21 cellular contexts compared by ENCODE assay signal in the genomic region with DNA sequence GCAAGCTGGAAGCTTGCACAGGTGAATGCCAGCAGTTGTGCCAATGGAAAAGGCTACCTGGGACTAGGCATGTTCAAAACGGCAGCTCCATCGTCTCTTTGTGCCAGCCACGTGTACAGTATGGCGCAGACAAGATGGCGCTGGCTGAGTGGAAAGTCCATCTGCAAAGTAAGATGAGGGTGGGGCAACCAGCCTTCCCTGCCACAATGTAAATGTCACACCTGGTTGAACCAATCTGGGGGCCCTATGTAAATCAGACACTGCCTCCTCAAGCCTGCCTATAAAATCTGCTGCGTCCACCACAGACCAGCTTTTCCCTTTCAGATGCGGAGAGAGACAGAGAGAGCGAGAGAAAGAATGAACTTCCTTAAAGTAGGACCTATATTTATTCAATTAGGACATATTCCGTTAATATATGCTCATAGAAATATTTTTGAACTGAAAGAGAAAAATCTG. TPM values are rescaled to one million over a fixed set of nuclear protein-coding genes. Genes with fewer than 3 reads are reported as not detected.
"Had no signal": no experiment of that assay in that cellular context is flagged by ENCODE, and none has a peak within 500 bp of the region (broad histone marks: within the 10 kb centered on the region; RNA-seq: fewer than 3 reads in every experiment).

No MANE protein-coding gene starts in this region.

- H3K4me3 Mint-ChIP-seq: activated CD4-positive, alpha-beta T cell treated with anti-CD3 and anti-CD28 coated beads for 36 hours; activated naive CD8-positive, alpha-beta T cell; activated T-helper 1 cell treated with anti-CD3 and anti-CD28 coated beads, Interleukin-12 subunit alpha, Interleukin-12 subunit beta, Interleukin-2, Interleukin-4 antibody, amounts not matched to agents 30 ng/mL and 10 ng/mL and 1 ng/mL, durations not matched to agents 14 hours and 24 hours and 36 hours; mesothelial cell of epicardium; natural killer cell treated with Interleukin-12 subunit alpha and Interleukin-12 subunit beta and Interleukin-15 and Interleukin-18, amount 100 ng/mL, for 72 hours; stimulated activated naive CD8-positive, alpha-beta T cell treated with anti-CD3 and anti-CD28 coated beads, Interleukin-15, amount 100 ng/mL, for 72 hours had no signal

- H3K27ac Mint-ChIP-seq: activated CD4-positive, alpha-beta T cell treated with anti-CD3 and anti-CD28 coated beads for 36 hours; activated naive CD8-positive, alpha-beta T cell; activated T-helper 1 cell treated with anti-CD3 and anti-CD28 coated beads, Interleukin-12 subunit alpha, Interleukin-12 subunit beta, Interleukin-2, Interleukin-4 antibody, amounts not matched to agents 30 ng/mL and 10 ng/mL and 1 ng/mL, durations not matched to agents 14 hours and 24 hours and 36 hours; mesothelial cell of epicardium; natural killer cell treated with Interleukin-12 subunit alpha and Interleukin-12 subunit beta and Interleukin-15 and Interleukin-18, amount 100 ng/mL, for 72 hours; stimulated activated naive CD8-positive, alpha-beta T cell treated with anti-CD3 and anti-CD28 coated beads, Interleukin-15, amount 100 ng/mL, for 72 hours had no signal

- H3K36me3 Mint-ChIP-seq: activated naive CD8-positive, alpha-beta T cell; mesothelial cell of epicardium; natural killer cell treated with Interleukin-12 subunit alpha and Interleukin-12 subunit beta and Interleukin-15 and Interleukin-18, amount 100 ng/mL, for 72 hours had no signal

- H3K27me3 ChIP-seq: left lung, suprapubic skin, upper lobe of left lung had no signal

- ATAC-seq: activated CD4-positive, alpha-beta T cell treated with anti-CD3 and anti-CD28 coated beads for 36 hours; left lung; natural killer cell treated with Interleukin-12 subunit alpha and Interleukin-12 subunit beta and Interleukin-15 and Interleukin-18, amount 100 ng/mL, for 72 hours; sciatic nerve; stimulated activated naive CD8-positive, alpha-beta T cell treated with anti-CD3 and anti-CD28 coated beads, Interleukin-15, amount 100 ng/mL, for 72 hours had no signal

- H3K9me3 Mint-ChIP-seq: activated T-helper 1 cell treated with anti-CD3 and anti-CD28 coated beads, Interleukin-12 subunit alpha, Interleukin-12 subunit beta, Interleukin-2, Interleukin-4 antibody, amounts not matched to agents 30 ng/mL and 10 ng/mL and 1 ng/mL, durations not matched to agents 14 hours and 24 hours and 36 hours; natural killer cell treated with Interleukin-12 subunit alpha and Interleukin-12 subunit beta and Interleukin-15 and Interleukin-18, amount 100 ng/mL, for 72 hours; stimulated activated naive CD8-positive, alpha-beta T cell treated with anti-CD3 and anti-CD28 coated beads, Interleukin-15, amount 100 ng/mL, for 72 hours had no signal

- H3K4me2 ChIP-seq: smooth muscle cell had no signal

- H3K4me3 ChIP-seq: left lung, smooth muscle cell, suprapubic skin, upper lobe of left lung had no signal

- H3K9me3 ChIP-seq: left lung, suprapubic skin, upper lobe of left lung had no signal

- DNase-seq: activated CD4-positive, alpha-beta T cell treated with anti-CD3 and anti-CD28 coated beads for 36 hours; activated CD4-positive, alpha-beta T cell treated with anti-CD3 and anti-CD28 coated beads, Interleukin-2, amount 50 U/mL, for 48 hours; activated gamma-delta T cell treated with Interleukin-2 at 50 U/mL for 16 hours; activated T-cell treated with anti-CD3 and anti-CD28 coated beads for 4 hours; amniotic stem cell; effector CD4-positive, alpha-beta T cell; kidney; left lung; stimulated activated CD4-positive, alpha-beta T cell treated with anti-CD3 and anti-CD28 coated beads, Interleukin-4, amount 100 ng/mL, for 1 hour; stimulated activated naive CD8-positive, alpha-beta T cell treated with anti-CD3 and anti-CD28 coated beads, Interleukin-15, amount 100 ng/mL, for 72 hours; upper lobe of left lung had no signal

- H3K27ac ChIP-seq: left lung, suprapubic skin, upper lobe of left lung had no signal

- H3K4me1 ChIP-seq: left lung, suprapubic skin, upper lobe of left lung had no signal

- H3K36me3 ChIP-seq: left lung, suprapubic skin, upper lobe of left lung had no signal

RNA-seq across cellular contexts. Expression of a gene that starts 18.5 kb away (rescaled TPM):
- total RNA-seq: activated CD4-positive, alpha-beta T cell treated with anti-CD3 and anti-CD28 coated beads for 36 hours; activated T-helper 1 cell treated with anti-CD3 and anti-CD28 coated beads, Interleukin-12 subunit alpha, Interleukin-12 subunit beta, Interleukin-2, Interleukin-4 antibody, amounts not matched to agents 30 ng/mL and 10 ng/mL and 1 ng/mL, durations not matched to agents 14 hours and 24 hours and 36 hours; frontal cortex; kidney; left lung; lung microvascular endothelial cell; mesothelial cell of epicardium; natural killer cell treated with Interleukin-12 subunit alpha and Interleukin-12 subunit beta and Interleukin-15 and Interleukin-18, amount 100 ng/mL, for 72 hours; sciatic nerve; smooth muscle cell; suprapubic skin; upper lobe of left lung had no signal
- polyA plus RNA-seq: esophagus, smooth muscle cell had no signal
